ENCODE assay signal across 8 cellular contexts in genomic region chr15:58517682-58518525, GRCh38.
A peak's percentile ranks its signal among the peaks of the same experiment; 100 is the strongest.
DNase-seq lines count a peak whose midpoint lies in the region; ATAC-seq and TF ChIP-seq lines count a peak whose summit lies in the region.

No MANE protein-coding gene starts in this region.

- H3K4me3 Mint-ChIP-seq in CD8-positive, alpha-beta T cell = peak overlapping the region; percentile 29
- H3K4me3 Mint-ChIP-seq in nephron progenitor cell = no peak overlapping the region

- H3K36me3 ChIP-seq in CD8-positive, alpha-beta T cell (ENCODE audit: insufficient read depth, low read length) = no peaks in the 10 kb centered on the region

- H3K4me3 ChIP-seq in CD8-positive, alpha-beta T cell (ENCODE audit: low read depth, low read length) = no peak overlapping the region

- peak overlapping the region; percentile 29 for H3K27ac ChIP-seq in CD8-positive, alpha-beta T cell (ENCODE audit: low read depth, low read length)

- H3K27ac Mint-ChIP-seq in CD8-positive, alpha-beta T cell = peak overlapping the region; percentile 70
- no peak overlapping the region for H3K27ac Mint-ChIP-seq in nephron progenitor cell

- intact Hi-C loops in CD8-positive, alpha-beta T cell (cut with DNase I, micrococcal nuclease) = loop anchor here in 1 of 2 experiments (5.0 kb wide), 1 partner anchor 36 kb away; no protein-coding TSS in a partner anchor

- POLR2A ChIA-PET in CD8-positive, alpha-beta T cell (lab: Charles Lee) = interaction anchor here (0.9 to 1.3 kb wide), 2 partner anchors 8 to 11 kb away, joined by 3 to 4 read pairs; no protein-coding TSS in a partner anchor

- H3K4me1 Mint-ChIP-seq in CD8-positive, alpha-beta T cell (ENCODE audit: low read depth) = peaks cover 51% of the 10 kb centered on the region
- H3K4me1 Mint-ChIP-seq in nephron progenitor cell = peaks cover 68% of the 10 kb centered on the region

- peaks cover 2% of the 10 kb centered on the region for H3K9me3 Mint-ChIP-seq in CD8-positive, alpha-beta T cell
- peaks cover 30% of the 10 kb centered on the region for H3K9me3 Mint-ChIP-seq in nephron progenitor cell

- H3K9me3 ChIP-seq in CD8-positive, alpha-beta T cell (ENCODE audit: low read length) = no peaks in the 10 kb centered on the region

- no peaks in the 10 kb centered on the region for H3K27me3 ChIP-seq in CD8-positive, alpha-beta T cell (ENCODE audit: insufficient read depth, low read length)

- ATAC-seq in CD8-positive, alpha-beta T cell = peak; percentile 62
- ATAC-seq in GM21529 (IDR thresholded peaks at IDR 0.05; ENCODE audit: unreplicated experiment) = peak; percentile 74
- no peak for ATAC-seq in GM21447 (IDR thresholded peaks at IDR 0.05; ENCODE audit: unreplicated experiment)
- no peak for ATAC-seq in HG03457 (IDR thresholded peaks at IDR 0.05; ENCODE audit: unreplicated experiment)

- no peak for TF ChIP-seq CTCF in CD8-positive, alpha-beta T cell (IDR thresholded peaks at IDR 0.05)
- TF ChIP-seq CTCF in nephron progenitor cell (IDR thresholded peaks at IDR 0.05) = no peak

- no peaks in the 10 kb centered on the region for H3K27me3 Mint-ChIP-seq in CD8-positive, alpha-beta T cell (ENCODE audit: low read depth)
- peaks cover 2% of the 10 kb centered on the region for H3K27me3 Mint-ChIP-seq in nephron progenitor cell (ENCODE audit: low read depth, poor library complexity)

- peaks cover 32% of the 10 kb centered on the region for H3K4me1 ChIP-seq in CD8-positive, alpha-beta T cell (ENCODE audit: insufficient read depth, low read length)

- H3K36me3 Mint-ChIP-seq in CD8-positive, alpha-beta T cell = no peaks in the 10 kb centered on the region
- H3K36me3 Mint-ChIP-seq in nephron progenitor cell (ENCODE audit: low read depth) = peaks cover 13% of the 10 kb centered on the region

- DNase-seq in CD8-positive, alpha-beta T cell = peak in 4 of 7 experiments; percentile 3 to 47 (median 27)
- peak; percentile 40 for DNase-seq in NAMALWA (ENCODE audit: low spot score)
- peak; percentile 56 for DNase-seq in globus pallidus (ENCODE audit: low spot score)
- no peak for DNase-seq in stimulated activated naive CD4-positive, alpha-beta T cell treated with Interleukin-2 at 50 U/mL for 16 hours (lab: John Stamatoyannopoulos, UW)
- no peak for DNase-seq in nephron progenitor cell

- CTCF ChIA-PET in CD8-positive, alpha-beta T cell (lab: Charles Lee) = interaction anchor here (1.5 kb wide), 1 partner anchor 11 kb away, joined by 5 read pairs; no protein-coding TSS in a partner anchor

Comparison
In these comparisons a context has a peak if more than half of its experiments do, and no peak if none do; other contexts are left out.
1. ATAC-seq: peak in CD8-positive, alpha-beta T cell (single experiment) and GM21529 (single experiment); none in GM21447 (single experiment) and HG03457 (single experiment).
2. DNase-seq: peak in CD8-positive, alpha-beta T cell (4 of 7), NAMALWA (single experiment) and globus pallidus (single experiment); none in stimulated activated naive CD4-positive, alpha-beta T cell treated with Interleukin-2 at 50 U/mL for 16 hours (single experiment) and nephron progenitor cell (single experiment).